In the genomic region with DNA sequence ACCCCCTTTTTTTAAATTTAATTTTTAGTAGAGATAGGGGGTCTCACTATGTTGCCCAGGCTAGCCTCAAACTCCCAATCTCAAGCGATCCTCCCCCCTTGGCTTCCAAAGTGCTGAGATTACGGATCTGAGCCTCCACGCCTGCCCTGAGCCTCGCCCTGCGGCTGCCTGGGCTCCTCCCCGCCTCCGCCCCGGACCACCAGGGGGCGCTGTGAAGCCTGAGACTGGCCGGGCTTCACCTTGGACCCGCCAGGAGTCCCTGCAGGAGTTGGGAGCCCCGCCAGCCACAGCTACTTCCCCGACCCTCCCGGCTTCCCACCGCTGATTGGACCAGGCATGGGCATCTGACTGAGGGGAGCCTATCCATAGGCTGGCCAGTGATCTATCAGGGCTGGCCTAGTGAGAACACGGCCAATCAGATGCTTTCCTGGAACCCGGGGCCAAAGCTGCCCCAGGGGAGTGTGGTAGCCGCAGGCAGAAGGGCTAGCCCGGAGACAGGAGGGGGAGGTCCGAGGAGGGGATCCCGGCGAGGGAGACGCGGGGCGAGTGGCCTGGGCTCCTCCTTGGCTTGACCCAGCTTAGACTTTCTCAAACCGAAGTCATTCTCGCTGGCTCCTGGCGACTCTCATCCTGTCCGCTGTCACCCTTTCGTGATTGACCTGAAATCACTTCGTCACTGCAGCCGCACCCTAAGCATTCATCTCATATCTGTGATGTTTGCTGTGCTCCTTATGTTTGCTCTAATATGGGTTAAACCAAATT, we compare ENCODE assay signal across 1 cellular context.
TF ChIP-seq lines count a peak whose summit lies in the region.

No MANE protein-coding gene starts in this region.

TF ChIP-seq in HepG2, 621 proteins besides CTCF, POLR2A, EP300 and RAD21 (continued from another document and continues in another):
- TF ChIP-seq, protein P1, sequence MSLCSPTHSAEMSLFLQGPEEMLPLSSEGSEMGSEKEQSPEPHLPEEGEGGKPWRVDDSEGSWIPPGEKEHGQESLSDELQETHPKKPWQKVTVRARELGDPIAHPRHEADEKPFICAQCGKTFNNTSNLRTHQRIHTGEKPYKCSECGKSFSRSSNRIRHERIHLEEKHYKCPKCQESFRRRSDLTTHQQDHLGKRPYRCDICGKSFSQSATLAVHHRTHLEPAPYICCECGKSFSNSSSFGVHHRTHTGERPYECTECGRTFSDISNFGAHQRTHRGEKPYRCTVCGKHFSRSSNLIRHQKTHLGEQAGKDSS (CRISPR knock-in tag; IDR thresholded peaks at IDR 0.05; ENCODE audit: borderline replicate concordance, low read depth) = peak; percentile 38
- TF ChIP-seq, protein P2, sequence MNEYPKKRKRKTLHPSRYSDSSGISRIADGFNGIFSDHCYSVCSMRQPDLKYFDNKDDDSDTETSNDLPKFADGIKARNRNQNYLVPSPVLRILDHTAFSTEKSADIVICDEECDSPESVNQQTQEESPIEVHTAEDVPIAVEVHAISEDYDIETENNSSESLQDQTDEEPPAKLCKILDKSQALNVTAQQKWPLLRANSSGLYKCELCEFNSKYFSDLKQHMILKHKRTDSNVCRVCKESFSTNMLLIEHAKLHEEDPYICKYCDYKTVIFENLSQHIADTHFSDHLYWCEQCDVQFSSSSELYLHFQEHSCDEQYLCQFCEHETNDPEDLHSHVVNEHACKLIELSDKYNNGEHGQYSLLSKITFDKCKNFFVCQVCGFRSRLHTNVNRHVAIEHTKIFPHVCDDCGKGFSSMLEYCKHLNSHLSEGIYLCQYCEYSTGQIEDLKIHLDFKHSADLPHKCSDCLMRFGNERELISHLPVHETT (CRISPR knock-in tag; conservative IDR thresholded peaks at IDR 0.05) = no peak
- TF ChIP-seq ZNF337 (CRISPR knock-in tag; IDR thresholded peaks at IDR 0.05; ENCODE audit: borderline replicate concordance, low read depth) = no peak
- no peak for TF ChIP-seq AHR (CRISPR knock-in tag; IDR thresholded peaks at IDR 0.05)
- TF ChIP-seq SIX4 (CRISPR knock-in tag; IDR thresholded peaks at IDR 0.05) = peak; percentile 14
- TF ChIP-seq, protein P3, sequence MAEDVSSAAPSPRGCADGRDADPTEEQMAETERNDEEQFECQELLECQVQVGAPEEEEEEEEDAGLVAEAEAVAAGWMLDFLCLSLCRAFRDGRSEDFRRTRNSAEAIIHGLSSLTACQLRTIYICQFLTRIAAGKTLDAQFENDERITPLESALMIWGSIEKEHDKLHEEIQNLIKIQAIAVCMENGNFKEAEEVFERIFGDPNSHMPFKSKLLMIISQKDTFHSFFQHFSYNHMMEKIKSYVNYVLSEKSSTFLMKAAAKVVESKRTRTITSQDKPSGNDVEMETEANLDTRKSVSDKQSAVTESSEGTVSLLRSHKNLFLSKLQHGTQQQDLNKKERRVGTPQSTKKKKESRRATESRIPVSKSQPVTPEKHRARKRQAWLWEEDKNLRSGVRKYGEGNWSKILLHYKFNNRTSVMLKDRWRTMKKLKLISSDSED (CRISPR knock-in tag; IDR thresholded peaks at IDR 0.05) = no peak
- TF ChIP-seq, protein P4, sequence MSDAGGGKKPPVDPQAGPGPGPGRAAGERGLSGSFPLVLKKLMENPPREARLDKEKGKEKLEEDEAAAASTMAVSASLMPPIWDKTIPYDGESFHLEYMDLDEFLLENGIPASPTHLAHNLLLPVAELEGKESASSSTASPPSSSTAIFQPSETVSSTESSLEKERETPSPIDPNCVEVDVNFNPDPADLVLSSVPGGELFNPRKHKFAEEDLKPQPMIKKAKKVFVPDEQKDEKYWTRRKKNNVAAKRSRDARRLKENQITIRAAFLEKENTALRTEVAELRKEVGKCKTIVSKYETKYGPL (CRISPR knock-in tag; IDR thresholded peaks at IDR 0.05) = no peak
- peak; percentile 62; the same call in 1 of the 2 replicates for TF ChIP-seq NFKB2 (CRISPR knock-in tag; IDR thresholded peaks at IDR 0.05; ENCODE audit: borderline replicate concordance)
- TF ChIP-seq FOXO1 (CRISPR knock-in tag; IDR thresholded peaks at IDR 0.05) = peak; percentile 62
- TF ChIP-seq MAFF (IDR thresholded peaks at IDR 0.05; ENCODE audit: low read depth, low read length) = no peak
- peak; percentile 54; the same call in 1 of the 2 replicates for TF ChIP-seq ZNF619 (CRISPR knock-in tag; IDR thresholded peaks at IDR 0.05)
- TF ChIP-seq, protein P5, sequence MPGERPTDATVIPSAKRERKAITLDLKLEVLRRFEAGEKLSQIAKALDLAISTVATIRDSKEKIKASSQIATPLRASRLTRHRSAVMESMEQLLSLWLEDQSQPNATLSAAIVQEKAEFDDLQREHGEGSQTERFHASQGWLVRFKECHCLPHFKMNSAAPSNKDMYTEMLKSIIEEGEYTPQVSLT (CRISPR knock-in tag; IDR thresholded peaks at IDR 0.05; ENCODE audit: borderline replicate concordance, low read depth) = no peak
- TF ChIP-seq, protein P6, sequence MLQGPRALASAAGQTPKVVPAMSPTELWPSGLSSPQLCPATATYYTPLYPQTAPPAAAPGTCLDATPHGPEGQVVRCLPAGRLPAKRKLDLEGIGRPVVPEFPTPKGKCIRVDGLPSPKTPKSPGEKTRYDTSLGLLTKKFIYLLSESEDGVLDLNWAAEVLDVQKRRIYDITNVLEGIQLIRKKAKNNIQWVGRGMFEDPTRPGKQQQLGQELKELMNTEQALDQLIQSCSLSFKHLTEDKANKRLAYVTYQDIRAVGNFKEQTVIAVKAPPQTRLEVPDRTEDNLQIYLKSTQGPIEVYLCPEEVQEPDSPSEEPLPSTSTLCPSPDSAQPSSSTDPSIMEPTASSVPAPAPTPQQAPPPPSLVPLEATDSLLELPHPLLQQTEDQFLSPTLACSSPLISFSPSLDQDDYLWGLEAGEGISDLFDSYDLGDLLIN (CRISPR knock-in tag; IDR thresholded peaks at IDR 0.05; ENCODE audit: borderline replicate concordance) = no peak
- no peak for TF ChIP-seq MTF1 (CRISPR knock-in tag; IDR thresholded peaks at IDR 0.05)
- TF ChIP-seq ZNF274 (CRISPR knock-in tag; IDR thresholded peaks at IDR 0.05) = 0 out of 2 replicates have a peak, but pooled peaks have one; percentile 48
- TF ChIP-seq SMAD3 (CRISPR knock-in tag; IDR thresholded peaks at IDR 0.05) = peak; percentile 91
- TF ChIP-seq, protein P7, sequence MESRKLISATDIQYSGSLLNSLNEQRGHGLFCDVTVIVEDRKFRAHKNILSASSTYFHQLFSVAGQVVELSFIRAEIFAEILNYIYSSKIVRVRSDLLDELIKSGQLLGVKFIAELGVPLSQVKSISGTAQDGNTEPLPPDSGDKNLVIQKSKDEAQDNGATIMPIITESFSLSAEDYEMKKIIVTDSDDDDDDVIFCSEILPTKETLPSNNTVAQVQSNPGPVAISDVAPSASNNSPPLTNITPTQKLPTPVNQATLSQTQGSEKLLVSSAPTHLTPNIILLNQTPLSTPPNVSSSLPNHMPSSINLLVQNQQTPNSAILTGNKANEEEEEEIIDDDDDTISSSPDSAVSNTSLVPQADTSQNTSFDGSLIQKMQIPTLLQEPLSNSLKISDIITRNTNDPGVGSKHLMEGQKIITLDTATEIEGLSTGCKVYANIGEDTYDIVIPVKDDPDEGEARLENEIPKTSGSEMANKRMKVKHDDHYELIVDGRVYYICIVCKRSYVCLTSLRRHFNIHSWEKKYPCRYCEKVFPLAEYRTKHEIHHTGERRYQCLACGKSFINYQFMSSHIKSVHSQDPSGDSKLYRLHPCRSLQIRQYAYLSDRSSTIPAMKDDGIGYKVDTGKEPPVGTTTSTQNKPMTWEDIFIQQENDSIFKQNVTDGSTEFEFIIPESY (CRISPR knock-in tag; IDR thresholded peaks at IDR 0.05) = peak; percentile 66
- no peak for TF ChIP-seq ZNF775 (CRISPR knock-in tag; IDR thresholded peaks at IDR 0.05; ENCODE audit: borderline replicate concordance)
- TF ChIP-seq TARDBP (CRISPR knock-in tag; IDR thresholded peaks at IDR 0.05) = no peak; the same call in 1 of the 2 replicates
- TF ChIP-seq, protein P8, sequence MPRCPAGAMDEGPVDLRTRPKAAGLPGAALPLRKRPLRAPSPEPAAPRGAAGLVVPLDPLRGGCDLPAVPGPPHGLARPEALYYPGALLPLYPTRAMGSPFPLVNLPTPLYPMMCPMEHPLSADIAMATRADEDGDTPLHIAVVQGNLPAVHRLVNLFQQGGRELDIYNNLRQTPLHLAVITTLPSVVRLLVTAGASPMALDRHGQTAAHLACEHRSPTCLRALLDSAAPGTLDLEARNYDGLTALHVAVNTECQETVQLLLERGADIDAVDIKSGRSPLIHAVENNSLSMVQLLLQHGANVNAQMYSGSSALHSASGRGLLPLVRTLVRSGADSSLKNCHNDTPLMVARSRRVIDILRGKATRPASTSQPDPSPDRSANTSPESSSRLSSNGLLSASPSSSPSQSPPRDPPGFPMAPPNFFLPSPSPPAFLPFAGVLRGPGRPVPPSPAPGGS (CRISPR knock-in tag; IDR thresholded peaks at IDR 0.05) = peak; percentile 70; the same call in 1 of the 2 replicates
- TF ChIP-seq ISX (CRISPR knock-in tag; conservative IDR thresholded peaks at IDR 0.05) = no peak
- TF ChIP-seq ZC3H13 (CRISPR knock-in tag; IDR thresholded peaks at IDR 0.05) = no peak; the same call in 1 of the 2 replicates
- TF ChIP-seq, protein P9, sequence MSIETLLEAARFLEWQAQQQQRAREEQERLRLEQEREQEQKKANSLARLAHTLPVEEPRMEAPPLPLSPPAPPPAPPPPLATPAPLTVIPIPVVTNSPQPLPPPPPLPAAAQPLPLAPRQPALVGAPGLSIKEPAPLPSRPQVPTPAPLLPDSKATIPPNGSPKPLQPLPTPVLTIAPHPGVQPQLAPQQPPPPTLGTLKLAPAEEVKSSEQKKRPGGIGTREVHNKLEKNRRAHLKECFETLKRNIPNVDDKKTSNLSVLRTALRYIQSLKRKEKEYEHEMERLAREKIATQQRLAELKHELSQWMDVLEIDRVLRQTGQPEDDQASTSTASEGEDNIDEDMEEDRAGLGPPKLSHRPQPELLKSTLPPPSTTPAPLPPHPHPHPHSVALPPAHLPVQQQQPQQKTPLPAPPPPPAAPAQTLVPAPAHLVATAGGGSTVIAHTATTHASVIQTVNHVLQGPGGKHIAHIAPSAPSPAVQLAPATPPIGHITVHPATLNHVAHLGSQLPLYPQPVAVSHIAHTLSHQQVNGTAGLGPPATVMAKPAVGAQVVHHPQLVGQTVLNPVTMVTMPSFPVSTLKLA (IDR thresholded peaks at IDR 0.05) = no peak
- no peak for TF ChIP-seq ZNF383 (CRISPR knock-in tag; IDR thresholded peaks at IDR 0.05; ENCODE audit: borderline replicate concordance)
- no peak for TF ChIP-seq EHMT2 (IDR thresholded peaks at IDR 0.05; ENCODE audit: borderline replicate concordance, low read depth, low read length)
- TF ChIP-seq, protein P10, sequence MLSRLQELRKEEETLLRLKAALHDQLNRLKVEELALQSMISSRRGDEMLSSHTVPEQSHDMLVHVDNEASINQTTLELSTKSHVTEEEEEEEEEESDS (CRISPR knock-in tag; IDR thresholded peaks at IDR 0.05; ENCODE audit: borderline replicate concordance) = no peak
- no peak for TF ChIP-seq TMF1 (CRISPR knock-in tag; IDR thresholded peaks at IDR 0.05; ENCODE audit: low read depth)
- TF ChIP-seq SYNCRIP (IDR thresholded peaks at IDR 0.05; ENCODE audit: insufficient read depth, low read depth, low read length) = no peak
- no peak for TF ChIP-seq ZNF354B (CRISPR knock-in tag; IDR thresholded peaks at IDR 0.05)
- TF ChIP-seq ZSCAN31 (CRISPR knock-in tag; IDR thresholded peaks at IDR 0.05; ENCODE audit: low read depth) = peak; percentile 52; the same call in 1 of the 2 replicates
- TF ChIP-seq, protein P11, sequence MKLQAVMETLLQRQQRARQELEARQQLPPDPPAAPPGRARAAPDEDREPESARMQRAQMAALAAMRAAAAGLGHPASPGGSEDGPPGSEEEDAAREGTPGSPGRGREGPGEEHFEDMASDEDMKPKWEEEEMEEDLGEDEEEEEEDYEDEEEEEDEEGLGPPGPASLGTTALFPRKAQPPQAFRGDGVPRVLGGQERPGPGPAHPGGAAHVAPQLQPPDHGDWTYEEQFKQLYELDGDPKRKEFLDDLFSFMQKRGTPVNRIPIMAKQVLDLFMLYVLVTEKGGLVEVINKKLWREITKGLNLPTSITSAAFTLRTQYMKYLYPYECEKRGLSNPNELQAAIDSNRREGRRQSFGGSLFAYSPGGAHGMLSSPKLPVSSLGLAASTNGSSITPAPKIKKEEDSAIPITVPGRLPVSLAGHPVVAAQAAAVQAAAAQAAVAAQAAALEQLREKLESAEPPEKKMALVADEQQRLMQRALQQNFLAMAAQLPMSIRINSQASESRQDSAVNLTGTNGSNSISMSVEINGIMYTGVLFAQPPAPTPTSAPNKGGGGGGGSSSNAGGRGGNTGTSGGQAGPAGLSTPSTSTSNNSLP (IDR thresholded peaks at IDR 0.05; ENCODE audit: low read depth, low read length) = no peak
- TF ChIP-seq KLF15 (CRISPR knock-in tag; IDR thresholded peaks at IDR 0.05; ENCODE audit: borderline replicate concordance) = no peak
- TF ChIP-seq, protein P12, sequence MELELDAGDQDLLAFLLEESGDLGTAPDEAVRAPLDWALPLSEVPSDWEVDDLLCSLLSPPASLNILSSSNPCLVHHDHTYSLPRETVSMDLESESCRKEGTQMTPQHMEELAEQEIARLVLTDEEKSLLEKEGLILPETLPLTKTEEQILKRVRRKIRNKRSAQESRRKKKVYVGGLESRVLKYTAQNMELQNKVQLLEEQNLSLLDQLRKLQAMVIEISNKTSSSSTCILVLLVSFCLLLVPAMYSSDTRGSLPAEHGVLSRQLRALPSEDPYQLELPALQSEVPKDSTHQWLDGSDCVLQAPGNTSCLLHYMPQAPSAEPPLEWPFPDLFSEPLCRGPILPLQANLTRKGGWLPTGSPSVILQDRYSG (CRISPR knock-in tag; IDR thresholded peaks at IDR 0.05) = no peak
- 0 out of 2 replicates have a peak, but pooled peaks have one; percentile 33 for TF ChIP-seq MEIS1 (CRISPR knock-in tag; IDR thresholded peaks at IDR 0.05; ENCODE audit: borderline replicate concordance)
- no peak for TF ChIP-seq ZSCAN22 (CRISPR knock-in tag; IDR thresholded peaks at IDR 0.05)
- no peak; the same call in 1 of the 2 replicates for TF ChIP-seq ZNF224 (CRISPR knock-in tag; IDR thresholded peaks at IDR 0.05)
- TF ChIP-seq SMAD9 (CRISPR knock-in tag; IDR thresholded peaks at IDR 0.05) = no peak
- peak; percentile 65; the same call in 1 of the 2 replicates for TF ChIP-seq ZNF772 (CRISPR knock-in tag; IDR thresholded peaks at IDR 0.05)
- TF ChIP-seq ZNF737 (CRISPR knock-in tag; IDR thresholded peaks at IDR 0.05; ENCODE audit: borderline replicate concordance) = no peak
- no peak for TF ChIP-seq ZNF101 (CRISPR knock-in tag; IDR thresholded peaks at IDR 0.05; ENCODE audit: borderline replicate concordance, low read depth)
- 0 out of 2 replicates have a peak, but pooled peaks have one; percentile 60 for TF ChIP-seq ZNF34 (CRISPR knock-in tag; IDR thresholded peaks at IDR 0.05; ENCODE audit: borderline replicate concordance)
- TF ChIP-seq CBX1 (IDR thresholded peaks at IDR 0.05; ENCODE audit: low read depth) = no peak
- TF ChIP-seq, protein P13, sequence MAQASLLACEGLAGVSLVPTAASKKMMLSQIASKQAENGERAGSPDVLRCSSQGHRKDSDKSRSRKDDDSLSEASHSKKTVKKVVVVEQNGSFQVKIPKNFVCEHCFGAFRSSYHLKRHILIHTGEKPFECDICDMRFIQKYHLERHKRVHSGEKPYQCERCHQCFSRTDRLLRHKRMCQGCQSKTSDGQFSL (CRISPR knock-in tag; IDR thresholded peaks at IDR 0.05) = no peak
- peak; percentile 61; the same call in 1 of the 2 replicates for TF ChIP-seq ZFP36L1 (CRISPR knock-in tag; IDR thresholded peaks at IDR 0.05)
- TF ChIP-seq ZNF432 (CRISPR knock-in tag; IDR thresholded peaks at IDR 0.05; ENCODE audit: borderline replicate concordance) = no peak
- no peak for TF ChIP-seq ZBTB42 (CRISPR knock-in tag; IDR thresholded peaks at IDR 0.05)
- no peak for TF ChIP-seq EEA1 (CRISPR knock-in tag; IDR thresholded peaks at IDR 0.05; ENCODE audit: borderline replicate concordance)
- no peak for TF ChIP-seq KLF13 (CRISPR knock-in tag; IDR thresholded peaks at IDR 0.05)
- TF ChIP-seq ZNF75D (CRISPR knock-in tag; IDR thresholded peaks at IDR 0.05; ENCODE audit: borderline replicate concordance) = no peak
- no peak for TF ChIP-seq ZFP36L2 (CRISPR knock-in tag; IDR thresholded peaks at IDR 0.05)
- peak; percentile 25; the same call in 1 of the 2 replicates for TF ChIP-seq BHLHE40 (IDR thresholded peaks at IDR 0.05; ENCODE audit: low read length)
- peak; percentile 81; the same call in 1 of the 2 replicates for TF ChIP-seq YEATS2 (CRISPR knock-in tag; IDR thresholded peaks at IDR 0.05; ENCODE audit: borderline replicate concordance)
